ENCODE assay signal across 8 cellular contexts in genomic region chr3:107431298-107432012, GRCh38. TPM values are rescaled to one million over a fixed set of nuclear protein-coding genes. Genes with fewer than 3 reads are reported as not detected.
DNase-seq lines count a peak whose midpoint lies in the region; ATAC-seq, FAIRE-seq and TF ChIP-seq lines count a peak whose summit lies in the region.

No MANE protein-coding gene starts in this region.

- DNase-seq in AG08396 (ENCODE audit: low spot score) = peak; percentile 79
- peak; percentile 25 to 72 for DNase-seq in NCI-H446 (lab: John Stamatoyannopoulos, UW)
- peak; percentile 30 for DNase-seq in activated CD4-positive, alpha-beta T cell treated with anti-CD3 and anti-CD28 coated beads, Interleukin-2, amount 10 ng/mL, durations not matched to agents 7 days and 5 days
- peak; percentile 51 to 83 (median 70) for DNase-seq in dorsolateral prefrontal cortex
- DNase-seq in HepG2 (ENCODE audit: low spot score) = no peak
- peak; percentile 28 to 44 for DNase-seq in stimulated activated CD4-positive, alpha-beta T cell treated with anti-CD3 and anti-CD28 coated beads, Interleukin-4, amount 100 ng/mL, for 48 hours (ENCODE audit: low read depth in 2 of 2)

- POLR2A ChIA-PET in activated CD4-positive, alpha-beta T cell treated with anti-CD3 and anti-CD28 coated beads, Interleukin-2, amount 10 ng/mL, durations not matched to agents 7 days and 5 days (lab: Charles Lee) = interaction anchor here (0.7 kb wide), 1 partner anchor 10 kb away, joined by 3 read pairs; no protein-coding TSS in a partner anchor
- POLR2A ChIA-PET in HepG2 (lab: Yijun Ruan, JAX) = no interaction called here

- no CpG with 5 or more reads among the region's 80 CpGs for WGBS in HepG2 (ENCODE audit: low lambda C conversion rate)

- H3K9me3 ChIP-seq in HepG2 (ENCODE audit: low read length) = no peaks in the 10 kb centered on the region

- peaks cover 27% of the 10 kb centered on the region for H3K4me1 ChIP-seq in HepG2 (ENCODE audit: insufficient read depth, low read length)

- no peak for TF ChIP-seq RAD21 in HepG2 (CRISPR knock-in tag; IDR thresholded peaks at IDR 0.05)

- peak overlapping the region; percentile 86 for H3K27ac Mint-ChIP-seq in activated CD4-positive, alpha-beta T cell treated with anti-CD3 and anti-CD28 coated beads, Interleukin-2, amount 10 ng/mL, durations not matched to agents 7 days and 5 days

- no peak for FAIRE-seq in HepG2 (lab: Jason Lieb, UNC)

- BruUV-seq in HepG2 (replicated peaks; lab: Mats Ljungman, UMichigan) = no TSS peak

- intact Hi-C loops in dorsolateral prefrontal cortex (cut with DNase I) (loop anchor here (1.0 to 10.0 kb wide), 7 partner anchors 91 to 233 kb away; partner anchors contain the start of gene BBX (in 2 of the 2)), HepG2 (cut with micrococcal nuclease; ENCODE audit: unreplicated experiment) (loop anchor here (2.0 to 5.0 kb wide), 3 partner anchors 91 to 161 kb away; partner anchors contain the start of gene BBX)

- no peak for TF ChIP-seq EP300 in HepG2 (IDR thresholded peaks at IDR 0.05; ENCODE audit: low read depth in 2 of 2, low read length in 2 of 2)
- no peak for TF ChIP-seq EP300 in HepG2 (CRISPR knock-in tag; IDR thresholded peaks at IDR 0.05; ENCODE audit: borderline replicate concordance)

- TF ChIP-seq CTCF in dorsolateral prefrontal cortex (IDR thresholded peaks at IDR 0.05 in 54 of 56, conservative IDR thresholded peaks at IDR 0.05 in 2 of 56; ENCODE audit: low read depth in 1 of 56, partially characterized antibody in 56 of 56) = peak in 10 of 56 donors; percentile 1 to 42 (median 19)
- TF ChIP-seq CTCF in HepG2 (CRISPR knock-in tag; IDR thresholded peaks at IDR 0.05) = no peak

- H3K27me3 Mint-ChIP-seq in activated CD4-positive, alpha-beta T cell treated with anti-CD3 and anti-CD28 coated beads, Interleukin-2, amount 10 ng/mL, durations not matched to agents 7 days and 5 days = peaks cover 52% of the 10 kb centered on the region

- peak overlapping the region; percentile 81 for H3K4me3 Mint-ChIP-seq in activated CD4-positive, alpha-beta T cell treated with anti-CD3 and anti-CD28 coated beads, Interleukin-2, amount 10 ng/mL, durations not matched to agents 7 days and 5 days

- H3K9ac ChIP-seq in HepG2 (ENCODE audit: insufficient read depth, low read depth, low read length) = peak overlapping the region; percentile 45; the same call in 1 of the 2 replicates

- no peaks in the 10 kb centered on the region for H3K36me3 ChIP-seq in HepG2 (replicated peaks in 1 of 2; ENCODE audit: control insufficient read depth in 1 of 2, insufficient read depth in 2 of 2, low read length in 2 of 2)

- H3K9me3 Mint-ChIP-seq in activated CD4-positive, alpha-beta T cell treated with anti-CD3 and anti-CD28 coated beads, Interleukin-2, amount 10 ng/mL, durations not matched to agents 7 days and 5 days = no peaks in the 10 kb centered on the region

- H3K4me1 Mint-ChIP-seq in activated CD4-positive, alpha-beta T cell treated with anti-CD3 and anti-CD28 coated beads, Interleukin-2, amount 10 ng/mL, durations not matched to agents 7 days and 5 days = peaks cover 20% of the 10 kb centered on the region

- ATAC-seq in GM18858 (IDR thresholded peaks at IDR 0.05; ENCODE audit: unreplicated experiment) (peak; percentile 51), HG02981 (IDR thresholded peaks at IDR 0.05; ENCODE audit: unreplicated experiment) (peak; percentile 45), HepG2 (peak; percentile 77)

- H3K4me2 ChIP-seq in HepG2 (ENCODE audit: low read depth, low read length) = peak overlapping the region; percentile 88

- H2AFZ ChIP-seq in HepG2 (ENCODE audit: low read length) = peak overlapping the region; percentile 79

- H3K27me3 ChIP-seq in dorsolateral prefrontal cortex (no peaks in the 10 kb centered on the region), HepG2 (ENCODE audit: control insufficient read depth in 1 of 2, insufficient read depth in 2 of 2, low read length in 2 of 2) (peaks cover 0 to 25% of the 10 kb centered on the region in 2 experiments; a peak in 3 of 5 replicates)

- no peaks in the 10 kb centered on the region for H3K79me2 ChIP-seq in HepG2 (ENCODE audit: insufficient read depth, low read length)

- CTCF ChIA-PET in activated CD4-positive, alpha-beta T cell treated with anti-CD3 and anti-CD28 coated beads, Interleukin-2, amount 10 ng/mL, durations not matched to agents 7 days and 5 days (lab: Charles Lee) = interaction anchor here (0.8 to 3.1 kb wide), 4 partner anchors 10 to 159 kb away, joined by 3 to 8 read pairs (median 5); no protein-coding TSS in a partner anchor
- CTCF ChIA-PET in HepG2 (lab: Yijun Ruan, JAX; ENCODE audit: low intra/inter-chr PET ratio, low total read pairs) = no interaction called here

- no peaks in the 10 kb centered on the region for H3K36me3 Mint-ChIP-seq in activated CD4-positive, alpha-beta T cell treated with anti-CD3 and anti-CD28 coated beads, Interleukin-2, amount 10 ng/mL, durations not matched to agents 7 days and 5 days (ENCODE audit: low read depth)

- no peaks in the 10 kb centered on the region for H4K20me1 ChIP-seq in HepG2 (ENCODE audit: insufficient read depth, low read length)

- H3K27ac ChIP-seq in dorsolateral prefrontal cortex = peak overlapping the region; percentile 90 to 100 (median 98)
- H3K27ac ChIP-seq in HepG2 (ENCODE audit: extremely low read length, insufficient read depth, low read length) = no peak overlapping the region

- in situ Hi-C loops in HepG2 (cut with HindIII; ENCODE audit: extremely low pct_ligation_motif_present, low pct_unique_long_range_greater_than_20kb) = no loop called here

- TF ChIP-seq POLR2A in HepG2 (IDR thresholded peaks at IDR 0.05; ENCODE audit: insufficient read depth in 1 of 2, low read depth in 2 of 2, low read length in 2 of 2) = no peak

- H3K4me3 ChIP-seq in dorsolateral prefrontal cortex (peak overlapping the region; percentile 57 to 93 (median 83)), HepG2 (replicated peaks in 1 of 3; ENCODE audit: insufficient read depth in 1 of 3, low read depth in 2 of 3, low read length in 3 of 3) (peak overlapping the region; percentile 63 to 79 (median 67))

TF ChIP-seq in HepG2, 621 proteins besides CTCF, POLR2A, EP300 and RAD21 (continues in another document):
- TF ChIP-seq UBTF (CRISPR knock-in tag; IDR thresholded peaks at IDR 0.05) (peak; percentile 79; the same call in 1 of the 2 replicates), KDM4B (CRISPR knock-in tag; IDR thresholded peaks at IDR 0.05) (no peak), ASH2L (IDR thresholded peaks at IDR 0.05; ENCODE audit: insufficient read length, low read depth, low read length) (no peak), MLLT10 (CRISPR knock-in tag; IDR thresholded peaks at IDR 0.05) (no peak), ZNF253 (CRISPR knock-in tag; IDR thresholded peaks at IDR 0.05; ENCODE audit: borderline replicate concordance) (peak; percentile 51; the same call in 1 of the 2 replicates)

RNA-seq across cellular contexts. Expression of gene CCDC54, which starts 54.2 kb away (rescaled TPM):
- not detected for total RNA-seq in activated CD4-positive, alpha-beta T cell treated with anti-CD3 and anti-CD28 coated beads, Interleukin-2, amount 10 ng/mL, durations not matched to agents 7 days and 5 days
- 1 to 10 TPM in 11 of 120 experiments, under 1 TPM in 54, not detected in 55; 0.26 to 2.7 (median 0.68) TPM for total RNA-seq in dorsolateral prefrontal cortex
- total RNA-seq in HepG2 (2016; rRNA removed; fragmentation: Illumina TruSeq; extraction: Trizol) = not detected in 2 replicates
- total RNA-seq in HepG2 (2016; cell fraction: cytosol; rRNA removed; fragmentation: Illumina TruSeq; extraction: Trizol; ENCODE audit: low read depth) = not detected in 2 replicates
- total RNA-seq in HepG2 (2016; cell fraction: insoluble cytoplasmic fraction; rRNA removed; fragmentation: Illumina TruSeq; extraction: Trizol) = not detected in 2 replicates
- total RNA-seq in HepG2 (2016; cell fraction: membrane; rRNA removed; fragmentation: Illumina TruSeq; extraction: Trizol) = not detected in 2 replicates
- not detected in 2 replicates for total RNA-seq in HepG2 (2016; cell fraction: nucleus; rRNA removed; fragmentation: Illumina TruSeq; extraction: Trizol)
- polyA plus RNA-seq in HepG2 (2011; rRNA removed) = not detected in 2 replicates
- not detected in 2 replicates for polyA plus RNA-seq in HepG2 (2011; cell fraction: cytosol; rRNA removed)
- polyA plus RNA-seq in HepG2 (2011; cell fraction: nucleus; rRNA removed) = not detected in 2 replicates
- polyA plus RNA-seq in HepG2 (2012) = not detected in 2 replicates
- not detected in 2 replicates for polyA plus RNA-seq in HepG2 (2016; cell fraction: cytosol; fragmentation: Illumina TruSeq; extraction: Trizol; ENCODE audit: low read depth)
- polyA plus RNA-seq in HepG2 (2016; cell fraction: insoluble cytoplasmic fraction; fragmentation: Illumina TruSeq; extraction: Trizol; ENCODE audit: low read depth) = not detected in 2 replicates
- polyA plus RNA-seq in HepG2 (2016; cell fraction: membrane; fragmentation: Illumina TruSeq; extraction: Trizol; ENCODE audit: low read depth) = not detected in 2 replicates
- polyA plus RNA-seq in HepG2 (2016; cell fraction: nucleus; fragmentation: Illumina TruSeq; extraction: Trizol; ENCODE audit: insufficient read depth, low read depth) = not detected in 2 replicates
- not detected in 2 replicates for polyA minus RNA-seq in HepG2 (2011; rRNA and poly(A)+ RNA removed; ENCODE audit: low replicate concordance)
- polyA minus RNA-seq in HepG2 (2011; cell fraction: cytosol; rRNA and poly(A)+ RNA removed) = not detected in 2 replicates
- polyA minus RNA-seq in HepG2 (2011; cell fraction: nucleus; rRNA and poly(A)+ RNA removed) = not detected in 2 replicates
